ENCODE assay signal across 8 cellular contexts in the genomic region with DNA sequence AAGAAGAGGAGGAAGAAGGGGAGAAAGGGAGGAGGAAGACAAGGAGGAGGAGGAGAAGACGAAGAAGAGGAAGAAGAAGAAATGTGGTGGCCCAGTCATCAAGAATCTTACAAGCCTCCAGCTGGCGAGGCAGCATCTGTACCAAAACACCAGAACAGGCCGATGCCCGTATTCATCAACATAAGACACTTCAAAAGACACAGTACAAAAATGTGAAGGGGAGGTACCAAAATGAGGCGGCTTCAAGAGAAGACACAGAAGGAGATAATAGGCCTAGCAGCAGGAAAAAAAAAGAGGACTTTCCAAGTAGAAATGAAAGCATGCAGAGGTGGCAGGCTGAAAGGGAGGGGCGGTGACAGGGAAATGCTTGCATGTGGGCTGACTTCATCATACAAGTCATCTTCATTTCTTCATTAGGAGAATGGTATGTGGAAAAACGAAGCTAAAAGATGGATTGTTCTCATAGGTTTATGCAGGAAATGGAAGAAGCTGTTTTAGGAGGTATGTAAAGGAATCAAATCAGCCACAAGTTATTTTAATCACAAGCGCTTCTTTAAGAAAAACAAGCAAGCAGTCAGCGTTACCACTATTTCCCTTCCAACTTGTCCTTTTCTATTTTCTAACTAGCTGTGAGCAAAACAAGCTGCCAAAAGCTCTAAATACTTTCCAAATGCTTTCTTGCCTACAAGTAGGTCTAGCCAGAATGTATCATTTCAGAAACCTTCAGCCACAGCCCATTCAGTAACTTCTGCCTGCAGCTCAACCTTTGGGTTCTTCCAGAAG.
DNase-seq lines count a peak whose midpoint lies in the region; ATAC-seq and TF ChIP-seq lines count a peak whose summit lies in the region.

No MANE protein-coding gene starts in this region.

- ATAC-seq in CD4-positive, CD25-positive, alpha-beta regulatory T cell (ENCODE audit: low read depth in 2 of 2): peak; percentile 50 to 81

- H3K4me1 Mint-ChIP-seq in CD4-positive, CD25-positive, alpha-beta regulatory T cell: peaks cover 18 to 64% (median 33%) of the 10 kb centered on the region in 4 donors
- H3K4me1 Mint-ChIP-seq in T-helper 2 cell treated with Interferon-gamma antibody and Interleukin-4, amounts not matched to agents 5 μg/mL and 100 μg/mL, for 36 hours (ENCODE audit: low read depth): peaks cover 45% of the 10 kb centered on the region
- H3K4me1 Mint-ChIP-seq in neural crest cell: peaks cover 28% of the 10 kb centered on the region

- H3K27me3 ChIP-seq in CD4-positive, CD25-positive, alpha-beta regulatory T cell (ENCODE audit: control insufficient read depth, insufficient read depth, low read length): no peaks in the 10 kb centered on the region
- no peaks in the 10 kb centered on the region for H3K27me3 ChIP-seq in tibial nerve

- H3K36me3 Mint-ChIP-seq in CD4-positive, CD25-positive, alpha-beta regulatory T cell: peaks cover 18% of the 10 kb centered on the region
- peaks cover 14% of the 10 kb centered on the region for H3K36me3 Mint-ChIP-seq in T-helper 2 cell treated with Interferon-gamma antibody and Interleukin-4, amounts not matched to agents 5 μg/mL and 100 μg/mL, for 36 hours (ENCODE audit: low read depth)
- H3K36me3 Mint-ChIP-seq in neural crest cell (ENCODE audit: low read depth): peaks cover 8% of the 10 kb centered on the region

- peak overlapping the region; percentile 67 to 89 (median 76) for H3K4me3 Mint-ChIP-seq in CD4-positive, CD25-positive, alpha-beta regulatory T cell
- peak overlapping the region; percentile 79 for H3K4me3 Mint-ChIP-seq in T-helper 2 cell treated with Interferon-gamma antibody and Interleukin-4, amounts not matched to agents 5 μg/mL and 100 μg/mL, for 36 hours
- H3K4me3 Mint-ChIP-seq in neural crest cell: no peak overlapping the region

- no peaks in the 10 kb centered on the region for H3K27me3 Mint-ChIP-seq in CD4-positive, CD25-positive, alpha-beta regulatory T cell
- H3K27me3 Mint-ChIP-seq in T-helper 2 cell treated with Interferon-gamma antibody and Interleukin-4, amounts not matched to agents 5 μg/mL and 100 μg/mL, for 36 hours (ENCODE audit: low read depth): no peaks in the 10 kb centered on the region
- no peaks in the 10 kb centered on the region for H3K27me3 Mint-ChIP-seq in neural crest cell (ENCODE audit: low read depth)

- peak overlapping the region; percentile 75 for H3K27ac ChIP-seq in CD4-positive, CD25-positive, alpha-beta regulatory T cell (ENCODE audit: insufficient read depth, low read length, poor library complexity, severe bottlenecking)
- peak overlapping the region; percentile 17 to 84 (median 60) for H3K27ac ChIP-seq in tibial nerve

- peak overlapping the region; percentile 85 to 99 (median 96) for H3K27ac Mint-ChIP-seq in CD4-positive, CD25-positive, alpha-beta regulatory T cell
- peak overlapping the region; percentile 85 for H3K27ac Mint-ChIP-seq in T-helper 2 cell treated with Interferon-gamma antibody and Interleukin-4, amounts not matched to agents 5 μg/mL and 100 μg/mL, for 36 hours
- H3K27ac Mint-ChIP-seq in neural crest cell (ENCODE audit: unreplicated experiment): peak overlapping the region; percentile 58

- peak in 1 of 2 donors; percentile 11 for TF ChIP-seq EP300 in tibial nerve (IDR thresholded peaks at IDR 0.05)

- TF ChIP-seq CTCF in neural crest cell (conservative IDR thresholded peaks at IDR 0.05): no peak
- TF ChIP-seq CTCF in tibial nerve (IDR thresholded peaks at IDR 0.05): no peak

- peaks cover 10% of the 10 kb centered on the region for H3K36me3 ChIP-seq in CD4-positive, CD25-positive, alpha-beta regulatory T cell (ENCODE audit: control insufficient read depth, insufficient read depth, low read length)
- H3K36me3 ChIP-seq in tibial nerve: no peaks in the 10 kb centered on the region

- H3K9me3 ChIP-seq in CD4-positive, CD25-positive, alpha-beta regulatory T cell (ENCODE audit: control insufficient read depth in 2 of 2, low read length in 2 of 2): no peaks in the 10 kb centered on the region
- H3K9me3 ChIP-seq in tibial nerve: no peaks in the 10 kb centered on the region

- peak overlapping the region; percentile 72 for H3K4me3 ChIP-seq in CD4-positive, CD25-positive, alpha-beta regulatory T cell (ENCODE audit: low read depth, low read length)
- peak overlapping the region in 2 of 4 donors; percentile 1 to 26 for H3K4me3 ChIP-seq in tibial nerve

- peak; percentile 9 to 63 (median 55) for DNase-seq in CD4-positive, CD25-positive, alpha-beta regulatory T cell
- DNase-seq in T-helper 2 cell treated with Interferon-gamma antibody and Interleukin-4, amounts not matched to agents 5 μg/mL and 100 μg/mL, for 36 hours (ENCODE audit: low spot score): peak; percentile 57
- DNase-seq in effector CD4-positive, alpha-beta T cell: peak; percentile 26
- DNase-seq in neural crest cell (ENCODE audit: low read depth, low spot score) (no peak), tibial nerve (ENCODE audit: low spot score in 2 of 2) (peak in 1 of 2 donors; percentile 37), ecto neural progenitor cell (ENCODE audit: low spot score) (no peak), NCI-H1048 (lab: John Stamatoyannopoulos, UW) (no peak), NCI-H446 (lab: John Stamatoyannopoulos, UW) (no peak)

- no peaks in the 10 kb centered on the region for H3K9me3 Mint-ChIP-seq in CD4-positive, CD25-positive, alpha-beta regulatory T cell
- no peaks in the 10 kb centered on the region for H3K9me3 Mint-ChIP-seq in T-helper 2 cell treated with Interferon-gamma antibody and Interleukin-4, amounts not matched to agents 5 μg/mL and 100 μg/mL, for 36 hours
- no peaks in the 10 kb centered on the region for H3K9me3 Mint-ChIP-seq in neural crest cell

- peaks cover 30% of the 10 kb centered on the region for H3K4me1 ChIP-seq in CD4-positive, CD25-positive, alpha-beta regulatory T cell (ENCODE audit: control insufficient read depth, insufficient read depth, low read length, poor library complexity, severe bottlenecking)
- peaks cover 0 to 50% (median 12%) of the 10 kb centered on the region in 4 donors for H3K4me1 ChIP-seq in tibial nerve

- WGBS in tibial nerve, 2 donors: 21 to 39% methylated on average over 9 of the region's 9 CpGs

- TF ChIP-seq POLR2A in tibial nerve (IDR thresholded peaks at IDR 0.05): no peak

Comparison
In these comparisons a context has a peak if more than half of its experiments do, and no peak if none do; other contexts are left out.
1. DNase-seq: peak in CD4-positive, CD25-positive, alpha-beta regulatory T cell (3 of 3), T-helper 2 cell treated with Interferon-gamma antibody and Interleukin-4, amounts not matched to agents 5 μg/mL and 100 μg/mL, for 36 hours (single experiment) and effector CD4-positive, alpha-beta T cell (single experiment); none in neural crest cell (single experiment), ecto neural progenitor cell (single experiment), NCI-H1048 (single experiment) and NCI-H446 (0 of 2).
2. Peak in every context shown above with its lines, with median percentiles within 50 percentile points of each other: H3K27ac Mint-ChIP-seq.